In the genomic region with DNA sequence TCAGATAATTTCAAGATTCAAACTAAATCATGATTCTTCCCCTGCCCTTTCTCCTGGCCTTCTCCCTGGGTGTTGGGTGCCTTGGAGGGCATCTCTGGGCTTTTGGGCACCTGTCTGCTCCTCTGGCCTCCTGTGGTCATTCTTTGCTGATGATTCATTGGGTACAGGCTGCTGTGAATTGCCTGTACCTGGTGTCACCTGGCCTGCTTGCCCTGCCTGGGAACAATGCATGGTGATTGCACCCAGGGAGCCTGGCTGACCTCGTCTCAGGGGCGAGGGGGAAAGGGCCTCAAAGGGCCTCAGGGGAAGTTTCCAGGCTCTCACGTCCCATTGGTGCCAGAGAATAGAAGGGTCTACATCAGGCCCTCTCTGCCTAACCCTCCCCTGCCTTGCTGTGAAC, we compare ENCODE assay signal across 27 cellular contexts. TPM values are rescaled to one million over a fixed set of nuclear protein-coding genes. Genes with fewer than 3 reads are reported as not detected.
DNase-seq lines count a peak whose midpoint lies in the region; ATAC-seq and TF ChIP-seq lines count a peak whose summit lies in the region.
"Had no signal": no experiment of that assay in that cellular context is flagged by ENCODE, and none has a peak within 500 bp of the region (broad histone marks: within the 10 kb centered on the region; RNA-seq: fewer than 3 reads in every experiment).

No MANE protein-coding gene starts in this region.

- no peaks in the 10 kb centered on the region for H3K27me3 Mint-ChIP-seq in activated CD8-positive, alpha-beta T cell treated with anti-CD3 and anti-CD28 coated beads for 36 hours
- no peaks in the 10 kb centered on the region for H3K27me3 Mint-ChIP-seq in activated CD8-positive, alpha-beta T cell treated with anti-CD3 and anti-CD28 coated beads, Interleukin-2, amount 10 ng/mL, durations not matched to agents 7 days and 5 days (ENCODE audit: low read depth)
- H3K27me3 Mint-ChIP-seq in stimulated activated memory B cell treated with anti-CD40 and anti-IgM and Interleukin-4, amounts not matched to agents 10 μg/mL and 1 μg/mL and 100 μg/mL, for 72 hours: peaks cover 22% of the 10 kb centered on the region
- H3K27me3 Mint-ChIP-seq: naive thymus-derived CD8-positive, alpha-beta T cell had no signal

- no peaks in the 10 kb centered on the region for H3K9me3 Mint-ChIP-seq in activated CD8-positive, alpha-beta T cell treated with anti-CD3 and anti-CD28 coated beads for 36 hours
- H3K9me3 Mint-ChIP-seq in activated CD8-positive, alpha-beta T cell treated with anti-CD3 and anti-CD28 coated beads, Interleukin-2, amount 10 ng/mL, durations not matched to agents 7 days and 5 days (ENCODE audit: insufficient read depth): no peaks in the 10 kb centered on the region
- H3K9me3 Mint-ChIP-seq in stimulated activated memory B cell treated with anti-CD40 and anti-IgM and Interleukin-4, amounts not matched to agents 10 μg/mL and 1 μg/mL and 100 μg/mL, for 72 hours: no peaks in the 10 kb centered on the region
- H3K9me3 Mint-ChIP-seq: naive thymus-derived CD8-positive, alpha-beta T cell had no signal

- no peak overlapping the region for H3K9ac ChIP-seq in OCI-LY3 (ENCODE audit: low read length)
- H3K9ac ChIP-seq: KMS-11 had no signal

- peaks cover 5% of the 10 kb centered on the region for H3K4me1 Mint-ChIP-seq in activated CD8-positive, alpha-beta T cell treated with anti-CD3 and anti-CD28 coated beads for 36 hours (ENCODE audit: low read depth)
- no peaks in the 10 kb centered on the region for H3K4me1 Mint-ChIP-seq in activated CD8-positive, alpha-beta T cell treated with anti-CD3 and anti-CD28 coated beads, Interleukin-2, amount 10 ng/mL, durations not matched to agents 7 days and 5 days (ENCODE audit: low read depth)
- H3K4me1 Mint-ChIP-seq in stimulated activated memory B cell treated with anti-CD40 and anti-IgM and Interleukin-4, amounts not matched to agents 10 μg/mL and 1 μg/mL and 100 μg/mL, for 72 hours: peaks cover 33% of the 10 kb centered on the region
- H3K4me1 Mint-ChIP-seq: naive thymus-derived CD8-positive, alpha-beta T cell had no signal

- peak overlapping the region; percentile 52 for H3K27ac Mint-ChIP-seq in activated CD8-positive, alpha-beta T cell treated with anti-CD3 and anti-CD28 coated beads for 36 hours
- H3K27ac Mint-ChIP-seq in activated CD8-positive, alpha-beta T cell treated with anti-CD3 and anti-CD28 coated beads, Interleukin-2, amount 10 ng/mL, durations not matched to agents 7 days and 5 days: no peak overlapping the region
- H3K27ac Mint-ChIP-seq in stimulated activated memory B cell treated with anti-CD40 and anti-IgM and Interleukin-4, amounts not matched to agents 10 μg/mL and 1 μg/mL and 100 μg/mL, for 72 hours: peak overlapping the region; percentile 81

- H3K9me3 ChIP-seq in OCI-LY3 (ENCODE audit: insufficient read depth, low read length): no peaks in the 10 kb centered on the region
- H3K9me3 ChIP-seq: adrenal gland had no signal

- TF ChIP-seq CTCF in activated CD8-positive, alpha-beta T cell treated with anti-CD3 and anti-CD28 coated beads for 36 hours (IDR thresholded peaks at IDR 0.05): no peak
- no peak for TF ChIP-seq CTCF in OCI-LY3 (IDR thresholded peaks at IDR 0.05; ENCODE audit: low read depth, low read length)

- CTCF ChIA-PET in activated CD8-positive, alpha-beta T cell treated with anti-CD3 and anti-CD28 coated beads for 36 hours (lab: Charles Lee): interaction anchor here (1.0 kb wide), 1 partner anchor 18 kb away, joined by 3 read pairs; no protein-coding TSS in a partner anchor
- CTCF ChIA-PET in activated CD8-positive, alpha-beta T cell treated with anti-CD3 and anti-CD28 coated beads, Interleukin-2, amount 10 ng/mL, durations not matched to agents 7 days and 5 days (lab: Charles Lee): no interaction called here

- no peaks in the 10 kb centered on the region for H3K27me3 ChIP-seq in OCI-LY3 (ENCODE audit: low read depth, low read length)
- H3K27me3 ChIP-seq: adrenal gland had no signal

- H3K36me3 ChIP-seq in OCI-LY3 (replicated peaks; ENCODE audit: low read depth, low read length): no peaks in the 10 kb centered on the region
- H3K36me3 ChIP-seq: adrenal gland had no signal

- POLR2A ChIA-PET in activated CD8-positive, alpha-beta T cell treated with anti-CD3 and anti-CD28 coated beads for 36 hours (lab: Charles Lee): no interaction called here
- POLR2A ChIA-PET in activated CD8-positive, alpha-beta T cell treated with anti-CD3 and anti-CD28 coated beads, Interleukin-2, amount 10 ng/mL, durations not matched to agents 7 days and 5 days (lab: Charles Lee): no interaction called here

- peak overlapping the region; percentile 78 for H3K4me2 ChIP-seq in OCI-LY3 (ENCODE audit: low read length)
- H3K4me2 ChIP-seq: KMS-11 had no signal

- no peak for DNase-seq in activated CD8-positive, alpha-beta T cell treated with anti-CD3 and anti-CD28 coated beads for 36 hours
- no peak for DNase-seq in activated CD8-positive, alpha-beta T cell treated with anti-CD3 and anti-CD28 coated beads, Interleukin-2, amount 10 ng/mL, durations not matched to agents 7 days and 5 days
- DNase-seq in kidney tubule cell (ENCODE audit: low spot score) (peak; percentile 72), NCI-H526 (lab: John Stamatoyannopoulos, UW) (no peak)
- DNase-seq: activated CD4-positive, alpha-beta T cell treated with anti-CD3 and anti-CD28 coated beads, Interleukin-2, amount 50 U/mL, for 1 hour; activated gamma-delta T cell; adrenal gland; C1 segment of cervical spinal cord; DMS 273 treated with DMSO at 0.1 percent for 48 hours; effector CD8-positive, alpha-beta T cell; GDM1; HCEC 1CT; mesenchymal stem cell; naive thymus-derived CD8-positive, alpha-beta T cell; NCI-H446; right cardiac atrium; RPMI8226 had no signal

- H3K79me2 ChIP-seq in OCI-LY3 (ENCODE audit: low read length): no peaks in the 10 kb centered on the region

- H3K36me3 Mint-ChIP-seq in activated CD8-positive, alpha-beta T cell treated with anti-CD3 and anti-CD28 coated beads for 36 hours (ENCODE audit: low read depth): peaks cover 9% of the 10 kb centered on the region
- no peaks in the 10 kb centered on the region for H3K36me3 Mint-ChIP-seq in activated CD8-positive, alpha-beta T cell treated with anti-CD3 and anti-CD28 coated beads, Interleukin-2, amount 10 ng/mL, durations not matched to agents 7 days and 5 days (ENCODE audit: low read depth)
- no peaks in the 10 kb centered on the region for H3K36me3 Mint-ChIP-seq in stimulated activated memory B cell treated with anti-CD40 and anti-IgM and Interleukin-4, amounts not matched to agents 10 μg/mL and 1 μg/mL and 100 μg/mL, for 72 hours

- H3K27ac ChIP-seq in OCI-LY3 (ENCODE audit: low read length): peak overlapping the region; percentile 56
- H3K27ac ChIP-seq: adrenal gland, KMS-11, SK-N-MC, VCaP had no signal

- peak overlapping the region; percentile 57; the same call in 1 of the 2 replicates for H3K4me3 ChIP-seq in OCI-LY3 (ENCODE audit: low read length)
- H3K4me3 ChIP-seq: adrenal gland, SK-N-MC had no signal

- H2AFZ ChIP-seq in OCI-LY3 (ENCODE audit: low read depth, low read length): no peak overlapping the region

- peaks cover 55% of the 10 kb centered on the region for H3K4me1 ChIP-seq in OCI-LY3 (ENCODE audit: low read length)
- H3K4me1 ChIP-seq: adrenal gland had no signal

- H3K4me3 Mint-ChIP-seq in activated CD8-positive, alpha-beta T cell treated with anti-CD3 and anti-CD28 coated beads for 36 hours: no peak overlapping the region
- no peak overlapping the region for H3K4me3 Mint-ChIP-seq in activated CD8-positive, alpha-beta T cell treated with anti-CD3 and anti-CD28 coated beads, Interleukin-2, amount 10 ng/mL, durations not matched to agents 7 days and 5 days
- no peak overlapping the region for H3K4me3 Mint-ChIP-seq in stimulated activated memory B cell treated with anti-CD40 and anti-IgM and Interleukin-4, amounts not matched to agents 10 μg/mL and 1 μg/mL and 100 μg/mL, for 72 hours
- H3K4me3 Mint-ChIP-seq: naive thymus-derived CD8-positive, alpha-beta T cell had no signal

- intact Hi-C loops in activated CD8-positive, alpha-beta T cell treated with anti-CD3 and anti-CD28 coated beads for 36 hours (cut with micrococcal nuclease): no loop called here

- H4K20me1 ChIP-seq in OCI-LY3 (ENCODE audit: insufficient read depth, low read length): no peaks in the 10 kb centered on the region

- no peak for ATAC-seq in activated CD8-positive, alpha-beta T cell treated with anti-CD3 and anti-CD28 coated beads for 36 hours
- no peak for ATAC-seq in activated CD8-positive, alpha-beta T cell treated with anti-CD3 and anti-CD28 coated beads, Interleukin-2, amount 10 ng/mL, durations not matched to agents 7 days and 5 days
- ATAC-seq in stimulated activated memory B cell treated with anti-CD40 and anti-IgM and Interleukin-4, amounts not matched to agents 10 μg/mL and 1 μg/mL and 100 μg/mL, for 72 hours: no peak
- ATAC-seq in GM18520 (IDR thresholded peaks at IDR 0.05; ENCODE audit: unreplicated experiment) (no peak), GM18861 (IDR thresholded peaks at IDR 0.05; ENCODE audit: unreplicated experiment) (no peak)
- ATAC-seq: naive thymus-derived CD8-positive, alpha-beta T cell; right cardiac atrium had no signal

RNA-seq across cellular contexts. Expression of gene CKMT2, which starts 20.1 kb away (rescaled TPM):
- not detected for total RNA-seq in activated CD8-positive, alpha-beta T cell treated with anti-CD3 and anti-CD28 coated beads for 36 hours
- not detected for total RNA-seq in activated CD8-positive, alpha-beta T cell treated with anti-CD3 and anti-CD28 coated beads, Interleukin-2, amount 10 ng/mL, durations not matched to agents 7 days and 5 days
- total RNA-seq: A673; kidney epithelial cell; T-helper 2 cell treated with Interferon-gamma antibody and Interleukin-4, amounts not matched to agents 100 ng/mL and 5 ng/mL, for 36 hours had no signal
